ENCODE assay signal across 8 cellular contexts in the genomic region with DNA sequence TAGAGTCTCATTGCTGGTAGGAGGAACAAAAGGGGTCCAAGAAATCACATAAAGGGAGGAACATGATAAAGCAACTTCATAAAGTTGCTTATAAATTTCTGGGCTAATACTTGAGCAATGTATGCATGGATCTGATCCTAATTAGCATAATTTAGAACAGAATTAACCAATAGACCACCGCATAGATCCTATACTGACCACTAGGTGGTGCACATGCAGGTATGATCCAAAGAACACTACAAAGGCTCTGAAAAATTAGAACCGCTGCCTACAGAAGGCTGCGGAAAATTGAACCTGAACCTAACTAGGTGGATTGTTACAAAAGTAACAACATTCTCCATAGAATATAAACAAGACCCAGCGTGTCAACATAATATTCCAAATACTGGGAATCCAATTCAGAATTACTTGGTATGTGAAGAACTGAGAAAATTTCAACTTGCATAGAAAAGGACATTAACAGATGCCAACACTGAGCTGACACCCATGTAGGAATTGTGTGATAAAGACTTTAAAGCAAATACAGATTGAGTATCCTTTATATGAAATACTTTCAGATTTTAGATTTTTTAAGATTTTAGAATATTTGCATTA. TPM values are rescaled to one million over a fixed set of nuclear protein-coding genes. Genes with fewer than 3 reads are reported as not detected.
DNase-seq lines count a peak whose midpoint lies in the region; ATAC-seq and TF ChIP-seq lines count a peak whose summit lies in the region.

No MANE protein-coding gene starts in this region.

- ATAC-seq in HG03159 (IDR thresholded peaks at IDR 0.05; ENCODE audit: unreplicated experiment), result peak; percentile 91
- ATAC-seq in HG02759 (IDR thresholded peaks at IDR 0.05; ENCODE audit: unreplicated experiment), result no peak

- H3K36me3 ChIP-seq in SJCRH30, result peaks cover 2% of the 10 kb centered on the region; the same call in 1 of the 2 replicates

- TF ChIP-seq CTCF in epithelial cell of proximal tubule (conservative IDR thresholded peaks at IDR 0.05; ENCODE audit: low read depth, low read length), result peak; percentile 61

- H3K4me3 ChIP-seq in SJCRH30 (no peak overlapping the region), epithelial cell of proximal tubule (ENCODE audit: low read depth, low read length) (no peak overlapping the region)

- no peaks in the 10 kb centered on the region for H3K9me3 ChIP-seq in SJCRH30 (replicated peaks)

- H3K27ac ChIP-seq in SJCRH30, result no peak overlapping the region

- H3K4me1 ChIP-seq in SJCRH30, result no peaks in the 10 kb centered on the region

- DNase-seq in stimulated activated CD4-positive, alpha-beta T cell treated with anti-CD3 and anti-CD28 coated beads, Interleukin-4, amount 100 ng/mL, for 24 hours, result peak; percentile 30
- DNase-seq in stimulated activated CD4-positive, alpha-beta T cell treated with anti-CD3 and anti-CD28 coated beads, Interleukin-2, amount 100 ng/mL, for 48 hours, result no peak
- DNase-seq in SJCRH30, result peak; percentile 11 to 41
- no peak for DNase-seq in epithelial cell of proximal tubule (ENCODE audit: low read depth)
- DNase-seq in pons (ENCODE audit: low spot score), result peak; percentile 3
- no peak for DNase-seq in activated effector memory CD4-positive, alpha-beta T cell treated with Interleukin-2 at 50 U/mL for 16 hours

- no peaks in the 10 kb centered on the region for H3K27me3 ChIP-seq in SJCRH30

RNA-seq across cellular contexts. Expression of a gene that starts 23.3 kb away (rescaled TPM):
- total RNA-seq in SJCRH30 (2014; rRNA removed; shearing (Covaris generic)), result 16.6 and 17.5 TPM in 2 replicates
- 9.1 and 16.3 TPM in 2 replicates for total RNA-seq in epithelial cell of proximal tubule

RNA-seq across cellular contexts. Expression of a gene that starts 23.6 kb away (rescaled TPM):
- total RNA-seq in SJCRH30 (2014; rRNA removed; shearing (Covaris generic)), result 12.3 and 18.7 TPM in 2 replicates
- 10.9 and 14.4 TPM in 2 replicates for total RNA-seq in epithelial cell of proximal tubule

RNA-seq across cellular contexts. Expression of a gene that starts 23.6 kb away (rescaled TPM):
- 21.1 and 25.0 TPM in 2 replicates for total RNA-seq in SJCRH30 (2014; rRNA removed; shearing (Covaris generic))
- 0.29 and 2.0 TPM in 2 replicates for total RNA-seq in epithelial cell of proximal tubule

Comparison
In these comparisons a context has a peak if more than half of its experiments do, and no peak if none do; other contexts are left out.
1. DNase-seq: peak in stimulated activated CD4-positive, alpha-beta T cell treated with anti-CD3 and anti-CD28 coated beads, Interleukin-4, amount 100 ng/mL, for 24 hours (single experiment), SJCRH30 (2 of 2) and pons (single experiment); none in stimulated activated CD4-positive, alpha-beta T cell treated with anti-CD3 and anti-CD28 coated beads, Interleukin-2, amount 100 ng/mL, for 48 hours (0 of 2), epithelial cell of proximal tubule (single experiment) and activated effector memory CD4-positive, alpha-beta T cell treated with Interleukin-2 at 50 U/mL for 16 hours (single experiment).